Comparison of ENCODE assay signal across 17 cellular contexts in genomic region chr2:15993232-15993610, GRCh38. TPM values are rescaled to one million over a fixed set of nuclear protein-coding genes. Genes with fewer than 3 reads are reported as not detected.
DNase-seq lines count a peak whose midpoint lies in the region; ATAC-seq and TF ChIP-seq lines count a peak whose summit lies in the region.
"Had no signal": no experiment of that assay in that cellular context is flagged by ENCODE, and none has a peak within 500 bp of the region (broad histone marks: within the 10 kb centered on the region; RNA-seq: fewer than 3 reads in every experiment).

No MANE protein-coding gene starts in this region.

- H2AFZ ChIP-seq in neuronal stem cell (ENCODE audit: low read length), result no peak overlapping the region

- no peaks in the 10 kb centered on the region for H3K9me3 ChIP-seq in neuronal stem cell (replicated peaks in 1 of 2; ENCODE audit: control insufficient read depth in 2 of 2, insufficient read depth in 1 of 2, low read depth in 1 of 2, low read length in 2 of 2)

- H3K4me3 ChIP-seq in neuronal stem cell (ENCODE audit: low read length in 2 of 2), result no peak overlapping the region
- H3K4me3 ChIP-seq: K562 had no signal

- no peak for TF ChIP-seq CTCF in RWPE1 (conservative IDR thresholded peaks at IDR 0.05; ENCODE audit: low read depth)

- no peak overlapping the region for H2BK15ac ChIP-seq in neuronal stem cell (ENCODE audit: low read length)

- no peak overlapping the region for H2AK5ac ChIP-seq in neuronal stem cell (ENCODE audit: low read depth, low read length)

- H2BK12ac ChIP-seq in neuronal stem cell (ENCODE audit: low read length), result no peak overlapping the region

- H3K4ac ChIP-seq in neuronal stem cell (ENCODE audit: low read length), result no peak overlapping the region

- no peaks in the 10 kb centered on the region for H3K79me1 ChIP-seq in neuronal stem cell (ENCODE audit: low read depth, low read length)

- H3K36me3 ChIP-seq in neuronal stem cell (replicated peaks in 1 of 2; ENCODE audit: control insufficient read depth in 2 of 2, insufficient read depth in 2 of 2, low read length in 2 of 2), result no peaks in the 10 kb centered on the region

- CTCF ChIA-PET in RWPE1 (lab: Yijun Ruan, JAX), result interaction anchor here (0.7 kb wide), 1 partner anchor 191 kb away, joined by 3 read pairs; no protein-coding TSS in a partner anchor

- ATAC-seq in GM21447 (IDR thresholded peaks at IDR 0.05; ENCODE audit: unreplicated experiment), result no peak
- ATAC-seq: K562, Panc1 had no signal

- H4K91ac ChIP-seq in neuronal stem cell (ENCODE audit: low read depth, low read length, poor library complexity), result no peak overlapping the region

- no peak overlapping the region for H3K9ac ChIP-seq in neuronal stem cell (ENCODE audit: low read depth, low read length, poor library complexity)

- no peak overlapping the region for H3K23ac ChIP-seq in neuronal stem cell (ENCODE audit: low read depth, low read length, poor library complexity)

- H3K27ac ChIP-seq in neuronal stem cell (replicated peaks; ENCODE audit: low read length) (no peak overlapping the region), RWPE1 (no peak overlapping the region)

- H3K14ac ChIP-seq in neuronal stem cell (ENCODE audit: low read length), result no peak overlapping the region

- WGBS in neuronal stem cell (ENCODE audit: extremely low coverage in 2 of 2, insufficient read length in 2 of 2, insufficient replicate concordance in 1 of 2), 2 donors, result no CpG with 5 or more reads among the region's 6 CpGs

- DNase-seq in COLO829 (ENCODE audit: low spot score), result peak; percentile 26
- DNase-seq in NCI-H146 treated with DMSO at 0.1 percent for 48 hours (lab: John Stamatoyannopoulos, UW; ENCODE audit: unreplicated experiment), result peak; percentile 38
- DNase-seq in NCI-H69 (lab: John Stamatoyannopoulos, UW), result peak; percentile 100
- no peak for DNase-seq in neuronal stem cell (ENCODE audit: low spot score)
- DNase-seq in T-helper 9 cell, result no peak
- no peak for DNase-seq in RWPE1 (ENCODE audit: low spot score)
- DNase-seq: ACHN, AML-193, DMS79 treated with DMSO at 0.1 percent for 48 hours, GOT3, NCI-H2081, NCI-H510A treated with DMSO at 0.1 percent for 48 hours, Right ventricle myocardium superior, T-helper 2 cell had no signal

- POLR2A ChIA-PET in RWPE1 (lab: Yijun Ruan, JAX; ENCODE audit: low non-redundant PET), result no interaction called here

- H2BK5ac ChIP-seq in neuronal stem cell (ENCODE audit: low read length), result no peak overlapping the region

- no peaks in the 10 kb centered on the region for H3K27me3 ChIP-seq in neuronal stem cell (ENCODE audit: control insufficient read depth in 3 of 3, insufficient read depth in 3 of 3, low read depth in 1 of 3, low read length in 3 of 3)

- no peak overlapping the region for H3K4me2 ChIP-seq in neuronal stem cell (ENCODE audit: insufficient read depth, low read length, poor library complexity, severe bottlenecking)

- H4K8ac ChIP-seq in neuronal stem cell (ENCODE audit: low read depth, low read length), result no peak overlapping the region

- H3K4me1 ChIP-seq in neuronal stem cell (ENCODE audit: control insufficient read depth in 2 of 2, insufficient read depth in 1 of 2, low read depth in 1 of 2, low read length in 2 of 2), result peaks cover 0 to 8% of the 10 kb centered on the region in 2 donors

- peak overlapping the region; percentile 12 for H3K18ac ChIP-seq in neuronal stem cell (ENCODE audit: low read length)

- H2BK120ac ChIP-seq in neuronal stem cell (ENCODE audit: low read depth, low read length), result no peak overlapping the region

RNA-seq across cellular contexts. Expression of gene MYCN, which starts 52.9 kb away (rescaled TPM):
- polyA plus RNA-seq in neuronal stem cell (2013, experiment 1 of 2), result 43.3 TPM
- 44.3 TPM for polyA plus RNA-seq in neuronal stem cell (2013, experiment 2 of 2)
- polyA plus RNA-seq: K562 had no signal

Comparison
In these comparisons a context has a peak if more than half of its experiments do, and no peak if none do; other contexts are left out.
1. DNase-seq: peak in COLO829 (single experiment), NCI-H146 treated with DMSO at 0.1 percent for 48 hours (single experiment) and NCI-H69 (single experiment); none in neuronal stem cell (single experiment), T-helper 9 cell (single experiment) and RWPE1 (single experiment).